In the genomic region with DNA sequence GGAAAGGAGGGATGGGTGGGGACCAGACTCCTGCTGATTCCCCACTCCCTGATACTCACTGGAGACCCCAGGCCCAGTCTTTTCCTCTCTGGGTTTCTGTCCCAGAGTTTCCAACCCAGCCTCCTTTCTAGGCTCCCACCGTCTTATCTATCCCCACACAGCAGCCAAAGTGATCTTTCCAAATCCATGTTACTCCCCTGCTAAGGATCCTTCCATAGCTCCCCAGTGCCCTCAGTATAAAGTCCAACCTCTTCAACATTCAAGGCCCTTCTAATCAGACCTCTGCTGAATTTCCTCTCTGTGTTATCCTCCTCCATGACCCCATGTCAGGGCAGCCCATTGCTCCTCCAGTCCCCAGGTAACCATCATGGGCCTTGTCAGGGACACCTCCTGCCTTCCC, we compare ENCODE assay signal across 12 cellular contexts. TPM values are rescaled to one million over a fixed set of nuclear protein-coding genes. Genes with fewer than 3 reads are reported as not detected.
DNase-seq lines count a peak whose midpoint lies in the region; ATAC-seq and TF ChIP-seq lines count a peak whose summit lies in the region.
"Had no signal": no experiment of that assay in that cellular context is flagged by ENCODE, and none has a peak within 500 bp of the region (broad histone marks: within the 10 kb centered on the region; RNA-seq: fewer than 3 reads in every experiment).

No MANE protein-coding gene starts in this region.

- H4K20me1 ChIP-seq in BLaER1 treated with 17β-estradiol and CSF1 and Interleukin-3, amounts not matched to agents 10 nM and 100 nM = peaks cover 24 to 56% (median 41%) of the 10 kb centered on the region in 11 experiments
- peaks cover 10% of the 10 kb centered on the region for H4K20me1 ChIP-seq in hepatocyte (ENCODE audit: insufficient read depth, poor library complexity, severe bottlenecking)

- H3K9me3 Mint-ChIP-seq in Calu3 (ENCODE audit: low read depth, unreplicated experiment) = no peaks in the 10 kb centered on the region
- no peaks in the 10 kb centered on the region for H3K9me3 Mint-ChIP-seq in activated naive CD8-positive, alpha-beta T cell treated with anti-CD3 and anti-CD28 coated beads, Interleukin-2, amount 10 ng/mL, durations not matched to agents 7 days and 5 days
- H3K9me3 Mint-ChIP-seq in neural crest cell = no peaks in the 10 kb centered on the region

- no peaks in the 10 kb centered on the region for H3K27me3 ChIP-seq in BLaER1 treated with 17β-estradiol and CSF1 and Interleukin-3, amounts not matched to agents 10 nM and 100 nM
- peaks cover 5% of the 10 kb centered on the region for H3K27me3 ChIP-seq in hepatocyte
- H3K27me3 ChIP-seq: body of pancreas, sigmoid colon had no signal

- H3K27me3 Mint-ChIP-seq in Calu3 (ENCODE audit: unreplicated experiment) (no peaks in the 10 kb centered on the region), neural crest cell (ENCODE audit: low read depth) (peaks cover 46% of the 10 kb centered on the region)
- no peaks in the 10 kb centered on the region for H3K27me3 Mint-ChIP-seq in activated naive CD8-positive, alpha-beta T cell treated with anti-CD3 and anti-CD28 coated beads, Interleukin-2, amount 10 ng/mL, durations not matched to agents 7 days and 5 days

- peak overlapping the region; percentile 19 to 94 (median 86); a peak in 10 of 22 replicates for H3K9ac ChIP-seq in BLaER1 treated with 17β-estradiol and CSF1 and Interleukin-3, amounts not matched to agents 10 nM and 100 nM

- peak overlapping the region in 4 of 10 experiments; percentile 89 to 99 (median 93); a peak in 2 of 20 replicates for H3K4me3 ChIP-seq in BLaER1 treated with 17β-estradiol and CSF1 and Interleukin-3, amounts not matched to agents 10 nM and 100 nM
- H3K4me3 ChIP-seq in hepatocyte = no peak overlapping the region
- H3K4me3 ChIP-seq: body of pancreas had no signal

- CTCF ChIA-PET in Calu3 (lab: Charles Lee) = no interaction called here

- H3K4me1 ChIP-seq in BLaER1 treated with 17β-estradiol and CSF1 and Interleukin-3, amounts not matched to agents 10 nM and 100 nM = peaks cover 35 to 61% (median 56%) of the 10 kb centered on the region in 10 experiments
- H3K4me1 ChIP-seq in hepatocyte (ENCODE audit: insufficient read depth) = peaks cover 6% of the 10 kb centered on the region

- peaks cover 0 to 8% (median 0%) of the 10 kb centered on the region in 11 experiments; a peak in 5 of 22 replicates for H3K36me3 ChIP-seq in BLaER1 treated with 17β-estradiol and CSF1 and Interleukin-3, amounts not matched to agents 10 nM and 100 nM
- H3K36me3 ChIP-seq in hepatocyte (replicated peaks; ENCODE audit: insufficient read depth, low read depth) = no peaks in the 10 kb centered on the region
- H3K36me3 ChIP-seq: sigmoid colon had no signal

- H3K27ac Mint-ChIP-seq in Calu3 (ENCODE audit: unreplicated experiment) (peak overlapping the region; percentile 32), neural crest cell (ENCODE audit: unreplicated experiment) (no peak overlapping the region)
- peak overlapping the region; percentile 100 for H3K27ac Mint-ChIP-seq in activated naive CD8-positive, alpha-beta T cell treated with anti-CD3 and anti-CD28 coated beads, Interleukin-2, amount 10 ng/mL, durations not matched to agents 7 days and 5 days

- POLR2A ChIA-PET in activated naive CD8-positive, alpha-beta T cell treated with anti-CD3 and anti-CD28 coated beads, Interleukin-2, amount 10 ng/mL, durations not matched to agents 7 days and 5 days (lab: Charles Lee) = interaction anchor here (0.6 to 6.9 kb wide), 10 partner anchors 10 to 221 kb away, joined by 3 to 64 read pairs (median 4); a partner anchor contains a TSS

- no peak for DNase-seq in Calu3
- no peak for DNase-seq in activated naive CD8-positive, alpha-beta T cell treated with anti-CD3 and anti-CD28 coated beads, Interleukin-2, amount 10 ng/mL, durations not matched to agents 7 days and 5 days
- no peak for DNase-seq in neural crest cell (ENCODE audit: low read depth, low spot score)
- no peak for DNase-seq in stimulated activated CD4-positive, alpha-beta T cell treated with anti-CD3 and anti-CD28 coated beads, Interleukin-4, amount 100 ng/mL, for 1 hour
- DNase-seq in hepatocyte (ENCODE audit: low spot score) = no peak
- DNase-seq: body of pancreas; effector CD8-positive, alpha-beta T cell; foreskin melanocyte; SHP77 treated with DMSO at 0.1 percent for 48 hours had no signal

- H3K27ac ChIP-seq in BLaER1 treated with 17β-estradiol and CSF1 and Interleukin-3, amounts not matched to agents 10 nM and 100 nM = peak overlapping the region in 6 of 11 experiments; percentile 17 to 91 (median 80); a peak in 6 of 22 replicates
- H3K27ac ChIP-seq in hepatocyte = no peak overlapping the region
- H3K27ac ChIP-seq: body of pancreas had no signal

- TF ChIP-seq CTCF in Calu3 (IDR thresholded peaks at IDR 0.05; ENCODE audit: unreplicated experiment) (no peak), neural crest cell (conservative IDR thresholded peaks at IDR 0.05) (no peak), hepatocyte (IDR thresholded peaks at IDR 0.05; ENCODE audit: poor library complexity) (no peak)

- H3K4me3 Mint-ChIP-seq in Calu3 (ENCODE audit: low read depth, unreplicated experiment) = peak overlapping the region; percentile 19
- H3K4me3 Mint-ChIP-seq in activated naive CD8-positive, alpha-beta T cell treated with anti-CD3 and anti-CD28 coated beads, Interleukin-2, amount 10 ng/mL, durations not matched to agents 7 days and 5 days = peak overlapping the region; percentile 90
- H3K4me3 Mint-ChIP-seq in neural crest cell = peak overlapping the region; percentile 66

- intact Hi-C loops in Calu3 (cut with micrococcal nuclease; ENCODE audit: unreplicated experiment) = loop anchor here (10.0 kb wide), 1 partner anchor 80 kb away; a partner anchor contains a TSS

- H3K79me2 ChIP-seq in hepatocyte = peaks cover 25% of the 10 kb centered on the region

- H2AFZ ChIP-seq in hepatocyte = no peak overlapping the region

- H3K9me3 ChIP-seq in BLaER1 treated with 17β-estradiol and CSF1 and Interleukin-3, amounts not matched to agents 10 nM and 100 nM (replicated peaks in 1 of 11) = no peaks in the 10 kb centered on the region
- H3K9me3 ChIP-seq in hepatocyte (ENCODE audit: low read depth) = no peaks in the 10 kb centered on the region
- H3K9me3 ChIP-seq: body of pancreas, sigmoid colon had no signal

- H3K4me2 ChIP-seq in BLaER1 treated with 17β-estradiol and CSF1 and Interleukin-3, amounts not matched to agents 10 nM and 100 nM = peak overlapping the region; percentile 78 to 94 (median 89)
- no peak overlapping the region for H3K4me2 ChIP-seq in hepatocyte

- no TSS peak for BruUV-seq in Calu3 (replicated peaks; lab: Mats Ljungman, UMichigan)

- H3K4me1 Mint-ChIP-seq in Calu3 (ENCODE audit: low read depth, unreplicated experiment) (peaks cover 21% of the 10 kb centered on the region), neural crest cell (peaks cover 30% of the 10 kb centered on the region)
- H3K4me1 Mint-ChIP-seq in activated naive CD8-positive, alpha-beta T cell treated with anti-CD3 and anti-CD28 coated beads, Interleukin-2, amount 10 ng/mL, durations not matched to agents 7 days and 5 days = peaks cover 50% of the 10 kb centered on the region

- H3K9me2 ChIP-seq in hepatocyte (replicated peaks; ENCODE audit: insufficient read depth) = no peaks in the 10 kb centered on the region

- WGBS in hepatocyte (ENCODE audit: low lambda C conversion rate, missing lambda C conversion rate) = 75% methylated on average over 1 of the region's 1 CpG

- ATAC-seq in activated naive CD8-positive, alpha-beta T cell treated with anti-CD3 and anti-CD28 coated beads, Interleukin-2, amount 10 ng/mL, durations not matched to agents 7 days and 5 days (ENCODE audit: low read depth) = no peak
- ATAC-seq in HG02852 (IDR thresholded peaks at IDR 0.05; ENCODE audit: unreplicated experiment) = no peak
- ATAC-seq: body of pancreas had no signal

- H3K36me3 Mint-ChIP-seq in Calu3 (ENCODE audit: insufficient read depth, unreplicated experiment) (peaks cover 42% of the 10 kb centered on the region), neural crest cell (ENCODE audit: low read depth) (peaks cover 3% of the 10 kb centered on the region)
- H3K36me3 Mint-ChIP-seq in activated naive CD8-positive, alpha-beta T cell treated with anti-CD3 and anti-CD28 coated beads, Interleukin-2, amount 10 ng/mL, durations not matched to agents 7 days and 5 days = peaks cover 13% of the 10 kb centered on the region

RNA-seq across cellular contexts. Expression of a gene that starts 1.3 kb away (rescaled TPM):
- total RNA-seq in Calu3 (2022) (39.2 and 42.0 TPM in 2 replicates), neural crest cell (2.2 and 3.1 TPM in 2 replicates), hepatocyte (15.7 and 17.1 TPM in 2 replicates)
- total RNA-seq in activated naive CD8-positive, alpha-beta T cell treated with anti-CD3 and anti-CD28 coated beads, Interleukin-2, amount 10 ng/mL, durations not matched to agents 7 days and 5 days = 100 to 1,000 TPM; 172 to 179 TPM
- 122 and 152 TPM in 2 replicates for polyA plus RNA-seq in hepatocyte

RNA-seq across cellular contexts. Expression of a gene that starts 8.9 kb away (rescaled TPM):
- total RNA-seq in Calu3 (2022) (6.4 and 8.5 TPM in 2 replicates), neural crest cell (11.7 and 13.8 TPM in 2 replicates), hepatocyte (5.3 and 6.0 TPM in 2 replicates)
- 10 to 100 TPM; 11.5 to 13.0 TPM for total RNA-seq in activated naive CD8-positive, alpha-beta T cell treated with anti-CD3 and anti-CD28 coated beads, Interleukin-2, amount 10 ng/mL, durations not matched to agents 7 days and 5 days
- polyA plus RNA-seq in hepatocyte = 9.6 and 13.2 TPM in 2 replicates

RNA-seq across cellular contexts. Expression of a gene that starts 21.3 kb away (rescaled TPM):
- total RNA-seq in Calu3 (2022) (3.9 and 5.0 TPM in 2 replicates), neural crest cell (6.6 and 7.8 TPM in 2 replicates), hepatocyte (23.6 and 27.5 TPM in 2 replicates)
- 10 to 100 TPM; 11.4 to 13.0 TPM for total RNA-seq in activated naive CD8-positive, alpha-beta T cell treated with anti-CD3 and anti-CD28 coated beads, Interleukin-2, amount 10 ng/mL, durations not matched to agents 7 days and 5 days
- polyA plus RNA-seq in hepatocyte = 51.8 and 55.7 TPM in 2 replicates

RNA-seq across cellular contexts. Expression of a gene that starts 42.1 kb away (rescaled TPM):
- total RNA-seq in Calu3 (2022) (44.7 and 49.5 TPM in 2 replicates), neural crest cell (16.8 and 20.3 TPM in 2 replicates), hepatocyte (7.4 and 13.7 TPM in 2 replicates)
- total RNA-seq in activated naive CD8-positive, alpha-beta T cell treated with anti-CD3 and anti-CD28 coated beads, Interleukin-2, amount 10 ng/mL, durations not matched to agents 7 days and 5 days = 10 to 100 TPM; 20.9 to 25.9 TPM
- polyA plus RNA-seq in hepatocyte = 21.2 and 22.4 TPM in 2 replicates

RNA-seq across cellular contexts. Expression of a gene that starts 42.6 kb away (rescaled TPM):
- total RNA-seq in Calu3 (2022) = 19.8 and 25.2 TPM in 2 replicates
- 10 to 100 TPM; 23.8 to 26.9 TPM for total RNA-seq in activated naive CD8-positive, alpha-beta T cell treated with anti-CD3 and anti-CD28 coated beads, Interleukin-2, amount 10 ng/mL, durations not matched to agents 7 days and 5 days
- total RNA-seq in neural crest cell = 6.8 and 10.3 TPM in 2 replicates
- 28.1 and 30.3 TPM in 2 replicates for total RNA-seq in hepatocyte
- polyA plus RNA-seq in hepatocyte = 30.3 and 39.6 TPM in 2 replicates

Comparison
In these comparisons a context has a peak if more than half of its experiments do, and no peak if none do; other contexts are left out.
1. H3K4me3 Mint-ChIP-seq: peak in every context shown above with its lines; median percentile 90 in activated naive CD8-positive, alpha-beta T cell treated with anti-CD3 and anti-CD28 coated beads, Interleukin-2, amount 10 ng/mL, durations not matched to agents 7 days and 5 days; 66 in neural crest cell; 19 in Calu3.